11 cellular contexts compared by ENCODE assay signal in the genomic region with DNA sequence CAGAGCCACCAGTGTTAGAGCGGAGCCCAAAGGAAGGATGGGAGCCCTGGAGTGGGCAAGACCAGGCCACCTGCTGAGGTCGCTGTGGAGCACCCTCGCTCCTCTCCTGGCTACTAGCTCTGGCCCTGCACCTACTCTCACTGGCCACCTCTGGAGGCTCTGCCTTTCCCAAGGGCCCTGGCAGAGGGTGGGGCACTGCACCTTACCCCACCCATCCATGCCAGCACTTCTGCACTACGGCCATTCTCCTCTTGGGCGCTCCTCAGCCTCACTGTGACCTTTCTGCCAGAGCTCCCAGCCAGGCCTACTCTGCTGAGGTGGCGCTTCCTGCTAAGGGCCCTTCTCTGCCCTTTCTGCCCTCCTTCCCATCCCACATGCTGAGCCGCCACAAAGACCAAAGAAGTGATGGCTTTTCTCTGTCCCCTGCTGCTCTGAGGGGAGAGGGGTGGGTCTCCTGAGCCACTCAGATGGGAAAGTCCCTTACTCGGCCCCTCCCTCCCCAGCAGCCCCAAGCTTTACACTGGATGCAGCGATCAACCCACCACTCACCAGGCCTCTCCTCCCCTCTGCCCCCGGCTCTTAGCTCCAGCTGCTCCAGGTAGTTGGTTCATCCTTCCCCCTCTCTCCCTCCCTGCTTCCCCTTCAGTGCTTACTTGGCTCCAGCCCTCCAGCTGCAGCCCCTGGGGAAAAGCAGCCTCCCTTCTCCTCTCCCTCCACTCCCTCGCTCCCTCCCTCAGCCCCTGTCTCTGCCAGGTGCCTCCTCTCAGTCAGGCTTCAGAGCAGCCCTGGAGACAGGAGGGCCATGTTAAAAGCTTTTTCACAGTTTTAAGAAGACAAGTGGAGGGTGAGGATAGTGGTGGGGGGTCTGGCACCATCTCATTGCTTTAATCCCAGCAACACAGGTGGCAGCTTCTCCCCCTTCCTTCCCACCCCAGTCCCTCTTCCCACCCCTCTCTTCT. TPM values are rescaled to one million over a fixed set of nuclear protein-coding genes. Genes with fewer than 3 reads are reported as not detected.
DNase-seq lines count a peak whose midpoint lies in the region; ATAC-seq and TF ChIP-seq lines count a peak whose summit lies in the region.
"Had no signal": no experiment of that assay in that cellular context is flagged by ENCODE, and none has a peak within 500 bp of the region (broad histone marks: within the 10 kb centered on the region; RNA-seq: fewer than 3 reads in every experiment).

No MANE protein-coding gene starts in this region.

- no peak overlapping the region for H2AFZ ChIP-seq in GM23248

- H3K36me3 ChIP-seq in BLaER1 treated with 17β-estradiol and CSF1 and Interleukin-3, amounts not matched to agents 10 nM and 100 nM: peaks cover 6 to 49% (median 26%) of the 10 kb centered on the region in 11 experiments; a peak in 19 of 22 replicates
- H3K36me3 ChIP-seq in HUES6 (ENCODE audit: control insufficient read depth, insufficient read depth, low read length): no peaks in the 10 kb centered on the region
- H3K36me3 ChIP-seq in GM23248 (ENCODE audit: low read depth): peaks cover 4% of the 10 kb centered on the region; the same call in 1 of the 2 replicates
- no peaks in the 10 kb centered on the region for H3K36me3 ChIP-seq in CD8-positive, alpha-beta memory T cell (ENCODE audit: insufficient read depth, low read length)

- peak overlapping the region; percentile 49 to 90 (median 72) for H3K4me2 ChIP-seq in BLaER1 treated with 17β-estradiol and CSF1 and Interleukin-3, amounts not matched to agents 10 nM and 100 nM
- no peak overlapping the region for H3K4me2 ChIP-seq in GM23248 (ENCODE audit: unreplicated experiment)

- H3F3A ChIP-seq in GM23248 (ENCODE audit: insufficient read depth): no peaks in the 10 kb centered on the region

- peak overlapping the region; percentile 10 to 71 (median 58); a peak in 18 of 22 replicates for H3K9ac ChIP-seq in BLaER1 treated with 17β-estradiol and CSF1 and Interleukin-3, amounts not matched to agents 10 nM and 100 nM
- H3K9ac ChIP-seq in HUES6 (ENCODE audit: low read length) (peak overlapping the region; percentile 51), GM23248 (no peak overlapping the region)

- 80 to 81% methylated on average over 8 to 11 of the region's 11 CpGs for WGBS in GM23248 (ENCODE audit: low coverage in 1 of 2, low lambda C conversion rate in 2 of 2, missing lambda C conversion rate in 2 of 2), 2 experiments

- H3K36me3 Mint-ChIP-seq in CD8-positive, alpha-beta memory T cell: peaks cover 0 to 46% (median 9%) of the 10 kb centered on the region in 3 donors

- no peaks in the 10 kb centered on the region for H3K27me3 ChIP-seq in BLaER1 treated with 17β-estradiol and CSF1 and Interleukin-3, amounts not matched to agents 10 nM and 100 nM
- H3K27me3 ChIP-seq in HUES6 (ENCODE audit: control insufficient read depth, insufficient read depth, low read length): no peaks in the 10 kb centered on the region
- H3K27me3 ChIP-seq in GM23248 (replicated peaks; ENCODE audit: insufficient read depth): no peaks in the 10 kb centered on the region
- H3K27me3 ChIP-seq in CD8-positive, alpha-beta memory T cell (ENCODE audit: insufficient read depth, low read length, poor library complexity, severe bottlenecking): no peaks in the 10 kb centered on the region

- peak overlapping the region in 9 of 11 experiments; percentile 30 to 75 (median 62); a peak in 18 of 22 replicates for H3K27ac ChIP-seq in BLaER1 treated with 17β-estradiol and CSF1 and Interleukin-3, amounts not matched to agents 10 nM and 100 nM
- peak overlapping the region; percentile 22 for H3K27ac ChIP-seq in HUES6 (ENCODE audit: low read depth, low read length)
- H3K27ac ChIP-seq in RWPE1: peak overlapping the region; percentile 36
- H3K27ac ChIP-seq in GM23248: no peak overlapping the region
- H3K27ac ChIP-seq in CD8-positive, alpha-beta memory T cell (ENCODE audit: low read depth, low read length): no peak overlapping the region

- POLR2A ChIA-PET in RWPE1 (lab: Yijun Ruan, JAX; ENCODE audit: low non-redundant PET): no interaction called here
- POLR2A ChIA-PET in CD8-positive, alpha-beta memory T cell (lab: Charles Lee): interaction anchor here (0.7 kb wide), 1 partner anchor 12 kb away, joined by 11 read pairs; no protein-coding TSS in a partner anchor

- H3K4me3 Mint-ChIP-seq in CD8-positive, alpha-beta memory T cell: no peak overlapping the region
- H3K4me3 Mint-ChIP-seq: effector memory CD8-positive, alpha-beta T cell had no signal

- H3K27ac Mint-ChIP-seq in CD8-positive, alpha-beta memory T cell: peak overlapping the region in 2 of 8 donors; percentile 36 to 88

- peak; percentile 92 for ATAC-seq in left colon
- ATAC-seq: effector memory CD8-positive, alpha-beta T cell had no signal

- intact Hi-C loops in left colon (cut with DNase I, micrococcal nuclease): no loop called here

- H3K4me1 Mint-ChIP-seq in CD8-positive, alpha-beta memory T cell: no peaks in the 10 kb centered on the region

- H3K27me3 Mint-ChIP-seq in CD8-positive, alpha-beta memory T cell: no peaks in the 10 kb centered on the region
- H3K27me3 Mint-ChIP-seq: effector memory CD8-positive, alpha-beta T cell had no signal

- DNase-seq in RWPE1 (ENCODE audit: low spot score) (no peak), left colon (peak in 1 of 2 donors; percentile 22), GM19238 (ENCODE audit: insufficient read length, low spot score) (no peak), medulla oblongata (ENCODE audit: extremely low spot score) (no peak), GM23248 (no peak)
- no peak for DNase-seq in CD8-positive, alpha-beta memory T cell
- DNase-seq: activated effector memory CD4-positive, alpha-beta T cell treated with anti-CD3 and anti-CD28 coated beads, Interleukin-2, amount 50 U/mL, for 16 hours; effector memory CD8-positive, alpha-beta T cell; NCI-H1694 had no signal

- H3K4me1 ChIP-seq in BLaER1 treated with 17β-estradiol and CSF1 and Interleukin-3, amounts not matched to agents 10 nM and 100 nM: peaks cover 16 to 31% (median 28%) of the 10 kb centered on the region in 10 experiments
- H3K4me1 ChIP-seq in HUES6 (ENCODE audit: control insufficient read depth, insufficient read depth, low read length) (peaks cover 23% of the 10 kb centered on the region), GM23248 (ENCODE audit: insufficient read depth) (no peaks in the 10 kb centered on the region)
- no peaks in the 10 kb centered on the region for H3K4me1 ChIP-seq in CD8-positive, alpha-beta memory T cell (ENCODE audit: insufficient read depth, low read length)

- H3K9me3 ChIP-seq in BLaER1 treated with 17β-estradiol and CSF1 and Interleukin-3, amounts not matched to agents 10 nM and 100 nM (replicated peaks in 1 of 11): no peaks in the 10 kb centered on the region
- no peaks in the 10 kb centered on the region for H3K9me3 ChIP-seq in HUES6 (ENCODE audit: control insufficient read depth, insufficient read depth, low read depth, low read length)
- no peaks in the 10 kb centered on the region for H3K9me3 ChIP-seq in GM23248 (ENCODE audit: low read depth)
- H3K9me3 ChIP-seq in CD8-positive, alpha-beta memory T cell (ENCODE audit: low read length): no peaks in the 10 kb centered on the region

- in situ Hi-C loops in GM23248 (cut with MboI): no loop called here

- H3K4me3 ChIP-seq in BLaER1 treated with 17β-estradiol and CSF1 and Interleukin-3, amounts not matched to agents 10 nM and 100 nM: peak overlapping the region in 1 of 10 experiments; percentile 14; a peak in 1 of 20 replicates
- H3K4me3 ChIP-seq in HUES6 (ENCODE audit: low read depth, low read length) (peak overlapping the region; percentile 32), GM23248 (no peak overlapping the region)
- no peak overlapping the region for H3K4me3 ChIP-seq in CD8-positive, alpha-beta memory T cell (ENCODE audit: low read length)

- H4K20me1 ChIP-seq in BLaER1 treated with 17β-estradiol and CSF1 and Interleukin-3, amounts not matched to agents 10 nM and 100 nM: no peaks in the 10 kb centered on the region; a peak in 1 of 22 replicates
- H4K20me1 ChIP-seq in GM23248 (ENCODE audit: insufficient read depth): no peaks in the 10 kb centered on the region

- H3K9me3 Mint-ChIP-seq in CD8-positive, alpha-beta memory T cell: no peaks in the 10 kb centered on the region
- H3K9me3 Mint-ChIP-seq: effector memory CD8-positive, alpha-beta T cell had no signal

- H3K9me2 ChIP-seq in GM23248 (ENCODE audit: insufficient read depth): no peaks in the 10 kb centered on the region

- H3K79me2 ChIP-seq in GM23248 (ENCODE audit: insufficient read depth): no peaks in the 10 kb centered on the region

- no peak for TF ChIP-seq CTCF in RWPE1 (conservative IDR thresholded peaks at IDR 0.05; ENCODE audit: low read depth)

- CTCF ChIA-PET in RWPE1 (lab: Yijun Ruan, JAX): interaction anchor here (0.7 to 1.0 kb wide), 2 partner anchors 10 to 262 kb away, joined by 3 to 7 read pairs; no protein-coding TSS in a partner anchor
- CTCF ChIA-PET in CD8-positive, alpha-beta memory T cell (lab: Charles Lee): interaction anchor here (1.2 to 13.6 kb wide), 5 partner anchors 10 to 92 kb away, joined by 3 to 283 read pairs (median 8); a partner anchor contains a TSS

RNA-seq across cellular contexts. Expression of a gene that starts 14.8 kb away (rescaled TPM):
- total RNA-seq in left colon: 10 to 100 TPM; 29.2 to 30.2 TPM
- 46.7 and 53.0 TPM in 2 replicates for total RNA-seq in GM23248 (2014; rRNA removed; shearing (Covaris generic))
- polyA plus RNA-seq in GM23248 (2016; fragmentation: Nextera tagmentation; extraction: Ambion mirVana): 57.8 and 59.0 TPM in 2 replicates
- total RNA-seq in CD8-positive, alpha-beta memory T cell: 10 to 100 TPM; 52.0 to 54.9 TPM
- polyA plus RNA-seq in CD8-positive, alpha-beta memory T cell: 65.2 TPM

RNA-seq across cellular contexts. Expression of a gene that starts 34.7 kb away (rescaled TPM):
- total RNA-seq in left colon: 10 to 100 TPM; 12.9 to 15.2 TPM
- not detected in 2 replicates for total RNA-seq in GM23248 (2014; rRNA removed; shearing (Covaris generic))
- not detected in 2 replicates for polyA plus RNA-seq in GM23248 (2016; fragmentation: Nextera tagmentation; extraction: Ambion mirVana)
- 10 to 100 TPM; 21.9 to 24.2 TPM for total RNA-seq in CD8-positive, alpha-beta memory T cell
- polyA plus RNA-seq in CD8-positive, alpha-beta memory T cell: 124 TPM

RNA-seq across cellular contexts. Expression of a gene that starts 59.6 kb away (rescaled TPM):
- 10 to 100 TPM; 14.6 to 34.9 TPM for total RNA-seq in left colon
- total RNA-seq in GM23248 (2014; rRNA removed; shearing (Covaris generic)): 31.5 and 40.3 TPM in 2 replicates
- 13.7 and 17.9 TPM in 2 replicates for polyA plus RNA-seq in GM23248 (2016; fragmentation: Nextera tagmentation; extraction: Ambion mirVana)
- total RNA-seq in CD8-positive, alpha-beta memory T cell: 1 to 10 TPM; 6.9 to 7.1 TPM
- 6.0 TPM for polyA plus RNA-seq in CD8-positive, alpha-beta memory T cell

Comparison
In these comparisons a context has a peak if more than half of its experiments do, and no peak if none do; other contexts are left out.
1. H3K27ac ChIP-seq: peak in BLaER1 treated with 17β-estradiol and CSF1 and Interleukin-3, amounts not matched to agents 10 nM and 100 nM (9 of 11), HUES6 (single experiment) and RWPE1 (single experiment); none in GM23248 (single experiment) and CD8-positive, alpha-beta memory T cell (single experiment).
2. RNA of a gene that starts 34.7 kb away (total RNA-seq): 21.9 to 24.2 TPM in CD8-positive, alpha-beta memory T cell and 12.9 to 15.2 TPM in left colon; not detected in GM23248; every median in the first group is over 10 times any median in the second.